Comparison of ENCODE assay signal across 8 cellular contexts in the genomic region with DNA sequence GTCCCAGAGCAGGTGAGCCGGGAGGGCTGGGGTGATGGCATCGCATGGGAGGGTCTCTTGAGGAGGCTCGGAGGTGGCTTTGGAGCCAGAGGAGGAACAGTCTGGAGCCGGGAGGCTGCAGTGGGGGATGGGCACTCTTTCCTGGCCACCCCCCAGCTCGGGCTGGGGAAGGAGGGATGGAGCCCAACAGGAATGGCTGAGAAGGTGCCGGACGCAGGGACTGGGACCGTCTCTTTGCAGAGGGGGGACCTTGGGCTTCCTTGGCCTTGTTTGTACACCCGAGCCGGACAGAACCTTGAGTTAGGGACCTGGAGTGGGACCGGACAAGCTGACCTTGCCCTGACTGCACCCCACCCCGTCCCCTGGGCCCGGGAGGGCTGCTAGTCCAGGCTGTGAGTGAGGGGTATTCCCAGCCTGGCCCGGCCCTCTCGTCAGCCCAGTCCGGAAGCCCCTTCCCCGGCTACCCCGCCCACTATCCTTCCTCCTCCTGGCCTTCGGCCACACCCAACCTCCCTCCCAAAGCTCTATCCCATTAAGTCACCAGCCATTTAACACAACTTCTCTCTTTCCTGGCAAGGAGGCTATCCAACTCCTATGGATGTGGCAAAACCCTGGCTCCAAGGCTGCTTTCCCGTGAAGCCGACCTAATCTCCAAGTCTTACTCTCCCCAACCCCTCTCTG. TPM values are rescaled to one million over a fixed set of nuclear protein-coding genes. Genes with fewer than 3 reads are reported as not detected.
A peak's percentile ranks its signal among the peaks of the same experiment; 100 is the strongest.
DNase-seq lines count a peak whose midpoint lies in the region; ATAC-seq and TF ChIP-seq lines count a peak whose summit lies in the region.

No MANE protein-coding gene starts in this region.

- no peak for ATAC-seq in GM18909 (IDR thresholded peaks at IDR 0.05; ENCODE audit: poor library complexity, unreplicated experiment)

- peaks cover 26% of the 10 kb centered on the region for H3K36me3 ChIP-seq in mesodermal cell (ENCODE audit: control insufficient read depth, insufficient read depth, low read length)

- 10 to 14% methylated on average over 15 to 19 of the region's 21 CpGs for WGBS in mesodermal cell (ENCODE audit: insufficient coverage in 2 of 2), 2 experiments

- H3K27ac ChIP-seq in 22Rv1 (peak overlapping the region; percentile 69), mesodermal cell (ENCODE audit: low read depth, low read length, severe bottlenecking) (peak overlapping the region; percentile 82)

- no peaks in the 10 kb centered on the region for H3K9me3 ChIP-seq in mesodermal cell (ENCODE audit: control insufficient read depth, low read length)

- peaks cover 26% of the 10 kb centered on the region for H3K4me1 ChIP-seq in mesodermal cell (ENCODE audit: control insufficient read depth, insufficient read depth, low read length, poor library complexity, severe bottlenecking)

- TF ChIP-seq CTCF in 22Rv1 (IDR thresholded peaks at IDR 0.05) = no peak

- H3K4me3 ChIP-seq in mesodermal cell (ENCODE audit: extremely low read depth, insufficient read depth, low read length, poor library complexity, severe bottlenecking) = peak overlapping the region; percentile 56

- DNase-seq in HCEC 1CT = peak; percentile 19
- DNase-seq in dermis blood vessel endothelial cell = peak; percentile 46
- DNase-seq in activated gamma-delta T cell (lab: John Stamatoyannopoulos, UW) = no peak
- DNase-seq in occipital lobe (lab: John Stamatoyannopoulos, UW) = no peak
- no peak for DNase-seq in stimulated activated CD4-positive, alpha-beta T cell treated with anti-CD3 and anti-CD28 coated beads, Interleukin-2, amount 100 ng/mL, for 24 hours

RNA-seq across cellular contexts. Expression of a gene that starts 0.9 kb away (rescaled TPM):
- 1.3 and 1.7 TPM in 2 replicates for total RNA-seq in dermis blood vessel endothelial cell
- polyA plus RNA-seq in mesodermal cell (2013, experiment 1 of 2) = 4.5 TPM
- 3.7 TPM for polyA plus RNA-seq in mesodermal cell (2013, experiment 2 of 2)
- total RNA-seq in occipital lobe = 0.78 TPM

RNA-seq across cellular contexts. Expression of a gene that starts 19.1 kb away (rescaled TPM):
- total RNA-seq in dermis blood vessel endothelial cell = 30.8 and 39.2 TPM in 2 replicates
- polyA plus RNA-seq in mesodermal cell (2013, experiment 1 of 2) = 23.3 TPM
- polyA plus RNA-seq in mesodermal cell (2013, experiment 2 of 2) = 18.3 TPM
- 19.8 TPM for total RNA-seq in occipital lobe

RNA-seq across cellular contexts. Expression of a gene that starts 22.3 kb away (rescaled TPM):
- total RNA-seq in dermis blood vessel endothelial cell (1.1 and 1.2 TPM in 2 replicates), occipital lobe (not detected)
- polyA plus RNA-seq in mesodermal cell (2013, experiment 1 of 2) = 7.3 TPM
- 5.9 TPM for polyA plus RNA-seq in mesodermal cell (2013, experiment 2 of 2)

RNA-seq across cellular contexts. Expression of a gene that starts 34.8 kb away (rescaled TPM):
- total RNA-seq in dermis blood vessel endothelial cell (75.0 and 94.7 TPM in 2 replicates), occipital lobe (9.4 TPM)
- 94.2 TPM for polyA plus RNA-seq in mesodermal cell (2013, experiment 1 of 2)
- polyA plus RNA-seq in mesodermal cell (2013, experiment 2 of 2) = 82.1 TPM

RNA-seq across cellular contexts. Expression of a gene that starts 50.2 kb away (rescaled TPM):
- total RNA-seq in dermis blood vessel endothelial cell (90.3 and 121 TPM in 2 replicates), occipital lobe (32.9 TPM)
- 56.7 TPM for polyA plus RNA-seq in mesodermal cell (2013, experiment 1 of 2)
- 35.7 TPM for polyA plus RNA-seq in mesodermal cell (2013, experiment 2 of 2)

Comparison
In these comparisons a context has a peak if more than half of its experiments do, and no peak if none do; other contexts are left out.
1. DNase-seq: peak in HCEC 1CT (single experiment) and dermis blood vessel endothelial cell (single experiment); none in activated gamma-delta T cell (single experiment), occipital lobe (single experiment) and stimulated activated CD4-positive, alpha-beta T cell treated with anti-CD3 and anti-CD28 coated beads, Interleukin-2, amount 100 ng/mL, for 24 hours (0 of 2).